ENCODE assay signal across 34 cellular contexts in genomic region chr2:128772671-128773070, GRCh38.
"Had no signal": no experiment of that assay in that cellular context is flagged by ENCODE, and none has a peak within 500 bp of the region (broad histone marks: within the 10 kb centered on the region; RNA-seq: fewer than 3 reads in every experiment).

No MANE protein-coding gene starts in this region.

- H3K36me3 ChIP-seq: esophagus squamous epithelium, right lobe of liver, WERI-Rb-1 had no signal

- H3K27me3 Mint-ChIP-seq: activated naive CD8-positive, alpha-beta T cell treated with anti-CD3 and anti-CD28 coated beads, Interleukin-2, amount 50 U/mL, for 24 hours; activated T-cell treated with anti-CD3 and anti-CD28 coated beads, Interleukin-2, amount 50 U/mL, for 24 hours; stimulated activated naive CD8-positive, alpha-beta T cell treated with anti-CD3 and anti-CD28 coated beads, Interleukin-15, amount 100 ng/mL, for 72 hours had no signal

- H3K27ac Mint-ChIP-seq: activated naive CD4-positive, alpha-beta T cell treated with anti-CD3 and anti-CD28 coated beads, Interleukin-2, amount 50 U/mL, for 24 hours; activated naive CD8-positive, alpha-beta T cell treated with anti-CD3 and anti-CD28 coated beads, Interleukin-2, amount 50 U/mL, for 24 hours; activated T-cell treated with anti-CD3 and anti-CD28 coated beads, Interleukin-2, amount 50 U/mL, for 24 hours; naive thymus-derived CD8-positive, alpha-beta T cell; stimulated activated memory B cell treated with anti-CD40 and anti-IgM and Interleukin-4, amounts not matched to agents 10 μg/mL and 1 μg/mL and 100 μg/mL, for 72 hours; T-helper 1 cell treated with Interleukin-12 subunit alpha and Interleukin-12 subunit beta and Interleukin-4 antibody, amounts not matched to agents 30 μg/mL and 1 μg/mL, for 36 hours; type B pancreatic cell had no signal

- H3K4me1 ChIP-seq: right lobe of liver had no signal

- H3K4me3 Mint-ChIP-seq: activated naive CD4-positive, alpha-beta T cell treated with anti-CD3 and anti-CD28 coated beads, Interleukin-2, amount 50 U/mL, for 24 hours; activated naive CD8-positive, alpha-beta T cell treated with anti-CD3 and anti-CD28 coated beads, Interleukin-2, amount 50 U/mL, for 24 hours; activated T-cell treated with anti-CD3 and anti-CD28 coated beads, Interleukin-2, amount 50 U/mL, for 24 hours; central memory CD8-positive, alpha-beta T cell; naive thymus-derived CD8-positive, alpha-beta T cell; neural crest cell; stimulated activated memory B cell treated with anti-CD40 and anti-IgM and Interleukin-4, amounts not matched to agents 10 μg/mL and 1 μg/mL and 100 μg/mL, for 72 hours; stimulated activated naive CD8-positive, alpha-beta T cell treated with anti-CD3 and anti-CD28 coated beads, Interleukin-15, amount 100 ng/mL, for 72 hours; T-helper 1 cell treated with Interleukin-12 subunit alpha and Interleukin-12 subunit beta and Interleukin-4 antibody, amounts not matched to agents 30 μg/mL and 1 μg/mL, for 36 hours; type B pancreatic cell had no signal

- H3K4me1 Mint-ChIP-seq: activated naive CD4-positive, alpha-beta T cell treated with anti-CD3 and anti-CD28 coated beads, Interleukin-2, amount 50 U/mL, for 24 hours; activated naive CD8-positive, alpha-beta T cell treated with anti-CD3 and anti-CD28 coated beads, Interleukin-2, amount 50 U/mL, for 24 hours; central memory CD8-positive, alpha-beta T cell; neural crest cell; stimulated activated memory B cell treated with anti-CD40 and anti-IgM and Interleukin-4, amounts not matched to agents 10 μg/mL and 1 μg/mL and 100 μg/mL, for 72 hours; stimulated activated naive CD8-positive, alpha-beta T cell treated with anti-CD3 and anti-CD28 coated beads, Interleukin-15, amount 100 ng/mL, for 72 hours had no signal

- H3K4me3 ChIP-seq: esophagus squamous epithelium, hepatocyte, right lobe of liver had no signal

- H3K27ac ChIP-seq: epithelial cell of prostate, esophagus squamous epithelium, hepatocyte, right lobe of liver, WERI-Rb-1 had no signal

- H3K9me3 ChIP-seq: esophagus squamous epithelium, right lobe of liver had no signal

- ATAC-seq: activated CD4-positive, CD25-positive, alpha-beta regulatory T cell treated with anti-CD3 and anti-CD28 coated beads, Interleukin-2, amount 50 U/mL, for 24 hours; activated naive CD8-positive, alpha-beta T cell treated with anti-CD3 and anti-CD28 coated beads, Interleukin-2, amount 50 U/mL, for 24 hours; left ventricle myocardium superior; naive thymus-derived CD8-positive, alpha-beta T cell; right lobe of liver; stimulated activated memory B cell treated with anti-CD40 and anti-IgM and Interleukin-4, amounts not matched to agents 10 μg/mL and 1 μg/mL and 100 μg/mL, for 72 hours; stimulated activated naive CD8-positive, alpha-beta T cell treated with anti-CD3 and anti-CD28 coated beads, Interleukin-15, amount 100 ng/mL, for 72 hours had no signal

- H3K9me3 Mint-ChIP-seq: activated naive CD4-positive, alpha-beta T cell treated with anti-CD3 and anti-CD28 coated beads, Interleukin-2, amount 50 U/mL, for 24 hours; activated naive CD8-positive, alpha-beta T cell treated with anti-CD3 and anti-CD28 coated beads, Interleukin-2, amount 50 U/mL, for 24 hours; activated T-cell treated with anti-CD3 and anti-CD28 coated beads, Interleukin-2, amount 50 U/mL, for 24 hours; central memory CD8-positive, alpha-beta T cell; naive thymus-derived CD8-positive, alpha-beta T cell; neural crest cell; stimulated activated memory B cell treated with anti-CD40 and anti-IgM and Interleukin-4, amounts not matched to agents 10 μg/mL and 1 μg/mL and 100 μg/mL, for 72 hours; stimulated activated naive CD8-positive, alpha-beta T cell treated with anti-CD3 and anti-CD28 coated beads, Interleukin-15, amount 100 ng/mL, for 72 hours; T-helper 1 cell treated with Interleukin-12 subunit alpha and Interleukin-12 subunit beta and Interleukin-4 antibody, amounts not matched to agents 30 μg/mL and 1 μg/mL, for 36 hours; type B pancreatic cell had no signal

- H3K36me3 Mint-ChIP-seq: activated naive CD4-positive, alpha-beta T cell treated with anti-CD3 and anti-CD28 coated beads, Interleukin-2, amount 50 U/mL, for 24 hours; naive thymus-derived CD8-positive, alpha-beta T cell; stimulated activated memory B cell treated with anti-CD40 and anti-IgM and Interleukin-4, amounts not matched to agents 10 μg/mL and 1 μg/mL and 100 μg/mL, for 72 hours; type B pancreatic cell had no signal

- H3K27me3 ChIP-seq: esophagus squamous epithelium, hepatocyte, right lobe of liver had no signal

- DNase-seq: activated CD4-positive, alpha-beta T cell treated with anti-CD3 and anti-CD28 coated beads for 48 hours; activated CD4-positive, alpha-beta T cell treated with anti-CD3 and anti-CD28 coated beads, Interleukin-2, amount 50 U/mL, for 48 hours; activated CD8-positive, alpha-beta memory T cell treated with anti-CD3 and anti-CD28 coated beads, Interleukin-2, amount 50 U/mL, for 4 hours; activated gamma-delta T cell; activated naive CD8-positive, alpha-beta T cell treated with anti-CD3 and anti-CD28 coated beads, Interleukin-2, amount 50 U/mL, for 24 hours; activated T-cell treated with anti-CD3 and anti-CD28 coated beads, Interleukin-2, amount 50 U/mL, for 24 hours; amygdala; dermis blood vessel endothelial cell; effector CD8-positive, alpha-beta T cell; esophagus squamous epithelium; islet precursor cell; left ventricle myocardium superior; midbrain; naive thymus-derived CD8-positive, alpha-beta T cell; occipital lobe; small intestine; stimulated activated CD4-positive, alpha-beta T cell treated with anti-CD3 and anti-CD28 coated beads, Interleukin-1b, Interleukin-23, amount 100 ng/mL, for 48 hours; stimulated activated CD4-positive, alpha-beta T cell treated with anti-CD3 and anti-CD28 coated beads, Interleukin-4, amount 100 ng/mL, for 4 hours; stimulated activated CD8-positive, alpha-beta memory T cell treated with anti-CD3 and anti-CD28 coated beads, Interleukin-4, amount 100 ng/mL, for 48 hours; stimulated activated naive CD8-positive, alpha-beta T cell treated with anti-CD3 and anti-CD28 coated beads, Interleukin-15, amount 100 ng/mL, for 72 hours; substantia nigra; SW 1271; T-helper 9 cell; WERI-Rb-1 had no signal
